In the genomic region with DNA sequence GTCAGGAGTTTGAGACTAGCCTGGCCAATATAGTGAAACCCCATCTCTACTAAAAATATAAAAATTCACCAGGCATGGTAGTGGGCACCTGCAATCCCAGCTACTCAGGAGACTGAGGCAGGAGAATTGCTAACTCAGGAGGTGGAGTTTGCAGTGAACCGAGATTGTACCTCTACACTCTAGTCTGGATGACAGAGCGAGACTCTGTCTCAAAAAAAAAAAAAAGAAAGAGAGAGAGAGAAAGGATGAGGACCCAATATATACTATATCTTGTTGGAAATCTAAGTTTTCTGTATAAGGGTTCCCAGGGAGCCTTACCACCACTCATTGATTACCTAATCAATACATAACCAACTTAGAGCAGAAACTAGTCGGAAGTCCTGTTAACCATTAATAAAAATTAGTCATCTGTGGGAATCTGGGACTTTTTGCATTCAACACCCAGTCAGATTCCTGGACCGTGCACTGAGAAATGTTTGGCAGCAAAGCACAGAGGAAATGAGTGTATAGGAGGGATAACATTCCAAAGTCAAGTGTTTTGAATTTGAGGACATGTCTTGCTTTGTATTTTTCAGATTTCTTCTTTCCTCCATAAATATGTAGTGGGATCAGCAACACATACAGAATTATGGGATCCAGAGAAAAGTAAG, we compare ENCODE assay signal across 9 cellular contexts. TPM values are rescaled to one million over a fixed set of nuclear protein-coding genes. Genes with fewer than 3 reads are reported as not detected.
DNase-seq lines count a peak whose midpoint lies in the region; ATAC-seq and TF ChIP-seq lines count a peak whose summit lies in the region.
"Had no signal": no experiment of that assay in that cellular context is flagged by ENCODE, and none has a peak within 500 bp of the region (broad histone marks: within the 10 kb centered on the region; RNA-seq: fewer than 3 reads in every experiment).

No MANE protein-coding gene starts in this region.

- H3K9me3 ChIP-seq in testis = no peaks in the 10 kb centered on the region

- intact Hi-C loops in testis (cut with DNase I; ENCODE audit: low total_unique reads) = loop anchor here (5.0 to 10.0 kb wide), 2 partner anchors 99 to 417 kb away; partner anchors contain the start of genes FGD6 and VEZT

- in situ Hi-C loops in G401 (cut with HindIII; ENCODE audit: low sequenced_read_pairs) = no loop called here

- H3K4me3 ChIP-seq in testis = no peak overlapping the region

- no peaks in the 10 kb centered on the region for H3K36me3 ChIP-seq in testis (ENCODE audit: low read depth, missing control alignments)

- no peaks in the 10 kb centered on the region for H3K27me3 ChIP-seq in testis

- DNase-seq in GM04503 (ENCODE audit: low read depth) (peak; percentile 75), fibroblast of the conjunctiva (ENCODE audit: low read depth) (peak; percentile 58), pulmonary artery endothelial cell (ENCODE audit: low read depth, low spot score) (peak; percentile 80), substantia nigra (lab: John Stamatoyannopoulos, UW) (no peak), testis (no peak), G401 (ENCODE audit: low spot score) (no peak)
- DNase-seq: stimulated activated CD8-positive, alpha-beta memory T cell treated with anti-CD3 and anti-CD28 coated beads, Interleukin-4, amount 100 ng/mL, for 48 hours had no signal

- peak; percentile 91 for ATAC-seq in SK-N-SH treated with all-trans-retinoic acid at 6 μM for 48 hours
- no peak for ATAC-seq in HG03520 (IDR thresholded peaks at IDR 0.05; ENCODE audit: unreplicated experiment)

- WGBS in testis, 2 donors = 80 to 92% methylated on average over 4 of the region's 4 CpGs

- no peak for TF ChIP-seq CTCF in testis (IDR thresholded peaks at IDR 0.05)

- no peak overlapping the region for H3K27ac ChIP-seq in substantia nigra (ENCODE audit: low read depth, low read length, poor library complexity, severe bottlenecking)
- no peak overlapping the region for H3K27ac ChIP-seq in testis

- no peak for TF ChIP-seq POLR2A in testis (IDR thresholded peaks at IDR 0.05)

- peaks cover 17% of the 10 kb centered on the region for H3K4me1 ChIP-seq in testis

TF ChIP-seq in SK-N-SH treated with all-trans-retinoic acid at 6 μM for 48 hours, 23 proteins besides CTCF, POLR2A, EP300 and RAD21:
- no peak for TF ChIP-seq CSDC2 (CRISPR knock-in tag; IDR thresholded peaks at IDR 0.05)
- no peak for TF ChIP-seq ZNF565 (CRISPR knock-in tag; conservative IDR thresholded peaks at IDR 0.05; ENCODE audit: low read depth)
- TF ChIP-seq ISL1 (CRISPR knock-in tag; IDR thresholded peaks at IDR 0.05) = peak; percentile 53; the same call in 1 of the 2 replicates
- TF ChIP-seq RARB (CRISPR knock-in tag; IDR thresholded peaks at IDR 0.05) = no peak
- TF ChIP-seq, protein P1, sequence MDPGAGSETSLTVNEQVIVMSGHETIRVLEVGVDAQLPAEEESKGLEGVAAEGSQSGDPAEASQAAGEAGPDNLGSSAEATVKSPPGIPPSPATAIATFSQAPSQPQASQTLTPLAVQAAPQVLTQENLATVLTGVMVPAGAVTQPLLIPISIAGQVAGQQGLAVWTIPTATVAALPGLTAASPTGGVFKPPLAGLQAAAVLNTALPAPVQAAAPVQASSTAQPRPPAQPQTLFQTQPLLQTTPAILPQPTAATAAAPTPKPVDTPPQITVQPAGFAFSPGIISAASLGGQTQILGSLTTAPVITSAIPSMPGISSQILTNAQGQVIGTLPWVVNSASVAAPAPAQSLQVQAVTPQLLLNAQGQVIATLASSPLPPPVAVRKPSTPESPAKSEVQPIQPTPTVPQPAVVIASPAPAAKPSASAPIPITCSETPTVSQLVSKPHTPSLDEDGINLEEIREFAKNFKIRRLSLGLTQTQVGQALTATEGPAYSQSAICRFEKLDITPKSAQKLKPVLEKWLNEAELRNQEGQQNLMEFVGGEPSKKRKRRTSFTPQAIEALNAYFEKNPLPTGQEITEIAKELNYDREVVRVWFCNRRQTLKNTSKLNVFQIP (CRISPR knock-in tag; IDR thresholded peaks at IDR 0.05; ENCODE audit: borderline replicate concordance, low read depth) = no peak
- TF ChIP-seq, protein P2, sequence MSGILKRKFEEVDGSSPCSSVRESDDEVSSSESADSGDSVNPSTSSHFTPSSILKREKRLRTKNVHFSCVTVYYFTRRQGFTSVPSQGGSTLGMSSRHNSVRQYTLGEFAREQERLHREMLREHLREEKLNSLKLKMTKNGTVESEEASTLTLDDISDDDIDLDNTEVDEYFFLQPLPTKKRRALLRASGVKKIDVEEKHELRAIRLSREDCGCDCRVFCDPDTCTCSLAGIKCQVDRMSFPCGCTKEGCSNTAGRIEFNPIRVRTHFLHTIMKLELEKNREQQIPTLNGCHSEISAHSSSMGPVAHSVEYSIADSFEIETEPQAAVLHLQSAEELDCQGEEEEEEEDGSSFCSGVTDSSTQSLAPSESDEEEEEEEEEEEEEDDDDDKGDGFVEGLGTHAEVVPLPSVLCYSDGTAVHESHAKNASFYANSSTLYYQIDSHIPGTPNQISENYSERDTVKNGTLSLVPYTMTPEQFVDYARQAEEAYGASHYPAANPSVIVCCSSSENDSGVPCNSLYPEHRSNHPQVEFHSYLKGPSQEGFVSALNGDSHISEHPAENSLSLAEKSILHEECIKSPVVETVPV (CRISPR knock-in tag; IDR thresholded peaks at IDR 0.05) = no peak
- TF ChIP-seq, protein P3, sequence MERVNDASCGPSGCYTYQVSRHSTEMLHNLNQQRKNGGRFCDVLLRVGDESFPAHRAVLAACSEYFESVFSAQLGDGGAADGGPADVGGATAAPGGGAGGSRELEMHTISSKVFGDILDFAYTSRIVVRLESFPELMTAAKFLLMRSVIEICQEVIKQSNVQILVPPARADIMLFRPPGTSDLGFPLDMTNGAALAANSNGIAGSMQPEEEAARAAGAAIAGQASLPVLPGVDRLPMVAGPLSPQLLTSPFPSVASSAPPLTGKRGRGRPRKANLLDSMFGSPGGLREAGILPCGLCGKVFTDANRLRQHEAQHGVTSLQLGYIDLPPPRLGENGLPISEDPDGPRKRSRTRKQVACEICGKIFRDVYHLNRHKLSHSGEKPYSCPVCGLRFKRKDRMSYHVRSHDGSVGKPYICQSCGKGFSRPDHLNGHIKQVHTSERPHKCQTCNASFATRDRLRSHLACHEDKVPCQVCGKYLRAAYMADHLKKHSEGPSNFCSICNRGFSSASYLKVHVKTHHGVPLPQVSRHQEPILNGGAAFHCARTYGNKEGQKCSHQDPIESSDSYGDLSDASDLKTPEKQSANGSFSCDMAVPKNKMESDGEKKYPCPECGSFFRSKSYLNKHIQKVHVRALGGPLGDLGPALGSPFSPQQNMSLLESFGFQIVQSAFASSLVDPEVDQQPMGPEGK (CRISPR knock-in tag; IDR thresholded peaks at IDR 0.05; ENCODE audit: borderline replicate concordance) = no peak

RNA-seq across cellular contexts. Expression of gene NR2C1, which starts 44.8 kb away (rescaled TPM):
- 16.9 and 19.5 TPM in 2 replicates for total RNA-seq in pulmonary artery endothelial cell
- total RNA-seq in testis = 100 to 1,000 TPM; 102 to 114 TPM
- 66.3 TPM for polyA plus RNA-seq in testis (ENCODE audit: insufficient read depth, low read depth, low replicate concordance)
- total RNA-seq in G401 (2014; rRNA removed; shearing (Covaris generic)) = 74.2 and 102 TPM in 2 replicates

Comparison
In these comparisons a context has a peak if more than half of its experiments do, and no peak if none do; other contexts are left out.
1. DNase-seq: peak in GM04503 (single experiment), fibroblast of the conjunctiva (single experiment) and pulmonary artery endothelial cell (single experiment); none in substantia nigra (0 of 49), testis (single experiment) and G401 (single experiment).